ENCODE assay signal across 24 cellular contexts in genomic region chr3:18466136-18466535, GRCh38.
"Had no signal": no experiment of that assay in that cellular context is flagged by ENCODE, and none has a peak within 500 bp of the region (broad histone marks: within the 10 kb centered on the region; RNA-seq: fewer than 3 reads in every experiment).

No MANE protein-coding gene starts in this region.

- DNase-seq: stimulated activated CD4-positive, alpha-beta T cell treated with anti-CD3 and anti-CD28 coated beads, Interleukin-2, amount 100 ng/mL, for 48 hours; stimulated activated CD4-positive, alpha-beta T cell treated with anti-CD3 and anti-CD28 coated beads, Interleukin-4, amount 100 ng/mL, for 1 hour; stimulated activated CD4-positive, alpha-beta T cell treated with anti-CD3 and anti-CD28 coated beads, Interleukin-4, amount 100 ng/mL, for 24 hours; stimulated activated CD4-positive, alpha-beta T cell treated with anti-CD3 and anti-CD28 coated beads, Interleukin-4, amount 100 ng/mL, for 4 hours; stimulated activated CD8-positive, alpha-beta memory T cell treated with anti-CD3 and anti-CD28 coated beads, Interleukin-4, amount 100 ng/mL, for 48 hours; stimulated activated naive B cell treated with anti-CD40 and anti-IgM and Interleukin-4, amounts not matched to agents 10 μg/mL and 1 μg/mL and 100 μg/mL, for 72 hours; stimulated activated naive CD4-positive, alpha-beta T cell; stimulated activated naive CD4-positive, alpha-beta T cell treated with Interleukin-2 at 50 U/mL for 16 hours; stimulated activated naive CD8-positive, alpha-beta T cell treated with anti-CD3 and anti-CD28 coated beads, Interleukin-15, amount 100 ng/mL, for 72 hours; stimulated activated naive CD8-positive, alpha-beta T cell treated with anti-CD3 and anti-CD28 coated beads, Interleukin-15, Interleukin-2, amounts not matched to agents 100 U/mL and 50 U/mL, for 24 hours; stomach; substantia nigra; testis; thyroid gland; tibial artery; transverse colon; trophoblast cell; upper lobe of left lung; upper lobe of right lung; uterus had no signal

- H3K36me3 Mint-ChIP-seq: stimulated activated memory B cell treated with anti-CD40 and anti-IgM and Interleukin-4, amounts not matched to agents 10 μg/mL and 1 μg/mL and 100 μg/mL, for 72 hours; type B pancreatic cell had no signal

- H3K4me1 Mint-ChIP-seq: stimulated activated effector memory CD8-positive, alpha-beta T cell treated with anti-CD3 and anti-CD28 coated beads, Interleukin-12 subunit alpha, Interleukin-12 subunit beta, amount 100 ng/mL, for 72 hours; stimulated activated memory B cell treated with anti-CD40 and anti-IgM and Interleukin-4, amounts not matched to agents 10 μg/mL and 1 μg/mL and 100 μg/mL, for 72 hours had no signal

- H3K27ac Mint-ChIP-seq: stimulated activated effector memory CD8-positive, alpha-beta T cell treated with anti-CD3 and anti-CD28 coated beads, Interleukin-12 subunit alpha, Interleukin-12 subunit beta, amount 100 ng/mL, for 72 hours; stimulated activated memory B cell treated with anti-CD40 and anti-IgM and Interleukin-4, amounts not matched to agents 10 μg/mL and 1 μg/mL and 100 μg/mL, for 72 hours; stimulated activated naive B cell treated with anti-CD40 and anti-IgM and Interleukin-4, amounts not matched to agents 10 μg/mL and 1 μg/mL and 100 μg/mL, for 72 hours; stimulated activated naive CD8-positive, alpha-beta T cell treated with anti-CD3 and anti-CD28 coated beads, Interleukin-15, amount 100 ng/mL, for 72 hours; stimulated activated naive CD8-positive, alpha-beta T cell treated with anti-CD3 and anti-CD28 coated beads, Interleukin-15, Interleukin-2, amounts not matched to agents 100 ng/mL and 50 ng/mL, for 24 hours; type B pancreatic cell had no signal

- H3K4me3 Mint-ChIP-seq: stimulated activated effector memory CD8-positive, alpha-beta T cell treated with anti-CD3 and anti-CD28 coated beads, Interleukin-12 subunit alpha, Interleukin-12 subunit beta, amount 100 ng/mL, for 72 hours; stimulated activated memory B cell treated with anti-CD40 and anti-IgM and Interleukin-4, amounts not matched to agents 10 μg/mL and 1 μg/mL and 100 μg/mL, for 72 hours; stimulated activated naive B cell treated with anti-CD40 and anti-IgM and Interleukin-4, amounts not matched to agents 10 μg/mL and 1 μg/mL and 100 μg/mL, for 72 hours; stimulated activated naive CD8-positive, alpha-beta T cell treated with anti-CD3 and anti-CD28 coated beads, Interleukin-15, amount 100 ng/mL, for 72 hours; stimulated activated naive CD8-positive, alpha-beta T cell treated with anti-CD3 and anti-CD28 coated beads, Interleukin-15, Interleukin-2, amounts not matched to agents 100 ng/mL and 50 ng/mL, for 24 hours; type B pancreatic cell had no signal

- H3K27me3 Mint-ChIP-seq: stimulated activated naive B cell treated with anti-CD40 and anti-IgM and Interleukin-4, amounts not matched to agents 10 μg/mL and 1 μg/mL and 100 μg/mL, for 72 hours; stimulated activated naive CD8-positive, alpha-beta T cell treated with anti-CD3 and anti-CD28 coated beads, Interleukin-15, amount 100 ng/mL, for 72 hours; stimulated activated naive CD8-positive, alpha-beta T cell treated with anti-CD3 and anti-CD28 coated beads, Interleukin-15, Interleukin-2, amounts not matched to agents 100 ng/mL and 50 ng/mL, for 24 hours; type B pancreatic cell had no signal

- ATAC-seq: stimulated activated effector memory CD8-positive, alpha-beta T cell treated with anti-CD3 and anti-CD28 coated beads, Interleukin-12 subunit alpha, Interleukin-12 subunit beta, amount 100 ng/mL, for 72 hours; stimulated activated memory B cell treated with anti-CD40 and anti-IgM and Interleukin-4, amounts not matched to agents 10 μg/mL and 1 μg/mL and 100 μg/mL, for 72 hours; stimulated activated naive B cell treated with anti-CD40 and anti-IgM and Interleukin-4, amounts not matched to agents 10 μg/mL and 1 μg/mL and 100 μg/mL, for 72 hours; stimulated activated naive CD8-positive, alpha-beta T cell treated with anti-CD3 and anti-CD28 coated beads, Interleukin-15, amount 100 ng/mL, for 72 hours; stimulated activated naive CD8-positive, alpha-beta T cell treated with anti-CD3 and anti-CD28 coated beads, Interleukin-15, Interleukin-2, amounts not matched to agents 100 U/mL and 50 U/mL, for 24 hours; upper lobe of right lung had no signal
